Comparison of ENCODE assay signal across 9 cellular contexts in genomic region chr5:78594946-78595921, GRCh38. TPM values are rescaled to one million over a fixed set of nuclear protein-coding genes. Genes with fewer than 3 reads are reported as not detected.
DNase-seq lines count a peak whose midpoint lies in the region; ATAC-seq and TF ChIP-seq lines count a peak whose summit lies in the region.
"Had no signal": no experiment of that assay in that cellular context is flagged by ENCODE, and none has a peak within 500 bp of the region (broad histone marks: within the 10 kb centered on the region; RNA-seq: fewer than 3 reads in every experiment).

No MANE protein-coding gene starts in this region.

- peak; percentile 41 for TF ChIP-seq CTCF in chondrocyte (IDR thresholded peaks at IDR 0.05)
- no peak for TF ChIP-seq CTCF in lung (IDR thresholded peaks at IDR 0.05; ENCODE audit: control extremely low read depth, extremely low read depth)
- TF ChIP-seq CTCF in uterus (IDR thresholded peaks at IDR 0.05) = no peak
- no peak for TF ChIP-seq CTCF in GM10266 (IDR thresholded peaks at IDR 0.05; ENCODE audit: control insufficient read depth, insufficient read depth, low read depth, missing control alignments)

- H3K27me3 ChIP-seq in lung (ENCODE audit: control insufficient read depth, insufficient read depth) (no peaks in the 10 kb centered on the region), uterus (no peaks in the 10 kb centered on the region)

- H3K4me1 Mint-ChIP-seq in chondrocyte (ENCODE audit: low read depth) = peaks cover 97% of the 10 kb centered on the region

- H3K9me3 ChIP-seq in lung (ENCODE audit: control insufficient read depth in 2 of 2, insufficient read depth in 1 of 2, low read length in 1 of 2) (no peaks in the 10 kb centered on the region), uterus (no peaks in the 10 kb centered on the region)

- H3K36me3 ChIP-seq in lung (ENCODE audit: control insufficient read depth in 2 of 2, insufficient read depth in 2 of 2, low read length in 2 of 2) (no peaks in the 10 kb centered on the region), uterus (no peaks in the 10 kb centered on the region)

- intact Hi-C loops in uterus (cut with DNase I; ENCODE audit: low total_unique reads) = no loop called here

- H3K9me3 Mint-ChIP-seq in chondrocyte (ENCODE audit: low read depth) = no peaks in the 10 kb centered on the region

- H3K4me1 ChIP-seq in lung (ENCODE audit: control insufficient read depth in 2 of 2, insufficient read depth in 2 of 2, low read length in 2 of 2) (peaks cover 7 to 31% of the 10 kb centered on the region in 2 donors), uterus (peaks cover 7 to 14% of the 10 kb centered on the region in 2 donors)

- peaks cover 5% of the 10 kb centered on the region for H3K36me3 Mint-ChIP-seq in chondrocyte (ENCODE audit: low read depth)

- no peak overlapping the region for H3K4me3 ChIP-seq in lung
- H3K4me3 ChIP-seq in uterus = no peak overlapping the region

- peak overlapping the region; percentile 95 for H3K27ac Mint-ChIP-seq in chondrocyte (ENCODE audit: unreplicated experiment)

- DNase-seq in NCI-H510A treated with DMSO at 0.1 percent for 48 hours (lab: John Stamatoyannopoulos, UW) = peak; percentile 17
- no peak for DNase-seq in NCI-H510A (lab: John Stamatoyannopoulos, UW)
- DNase-seq in chondrocyte (ENCODE audit: low spot score) = no peak
- DNase-seq in lung (ENCODE audit: low spot score) = no peak
- peak; percentile 56 to 75 for DNase-seq in uterus
- DNase-seq in GM10266 (ENCODE audit: extremely low spot score) = no peak
- DNase-seq in activated CD4-positive, alpha-beta T cell treated with anti-CD3 and anti-CD28 coated beads for 48 hours = no peak
- DNase-seq in stimulated activated CD8-positive, alpha-beta memory T cell treated with anti-CD3 and anti-CD28 coated beads, Interleukin-4, amount 100 ng/mL, for 48 hours = no peak

- no peak for TF ChIP-seq POLR2A in uterus (IDR thresholded peaks at IDR 0.05)

- no peak overlapping the region for H3K4me3 Mint-ChIP-seq in chondrocyte (ENCODE audit: unreplicated experiment)

- peak; percentile 88 for ATAC-seq in lung (ENCODE audit: insufficient read depth, low FRiP score)

- H3K27me3 Mint-ChIP-seq in chondrocyte (ENCODE audit: low read depth) = no peaks in the 10 kb centered on the region

- 53 to 69% methylated on average over 9 of the region's 9 CpGs for WGBS in lung, 2 donors

- H3K27ac ChIP-seq in lung (ENCODE audit: low read depth in 1 of 2, low read length in 1 of 2) = peak overlapping the region; percentile 49 to 59
- peak overlapping the region; percentile 72 to 82 for H3K27ac ChIP-seq in uterus

RNA-seq across cellular contexts. Expression of gene LHFPL2, which starts 53.3 kb away (rescaled TPM):
- total RNA-seq in chondrocyte (45.4 to 49.6 TPM (median 49.4 TPM) in 3 replicates), lung (10 to 100 TPM; 48.4 to 49.4 TPM), uterus (100 to 1,000 TPM in 1 of 4 donors, 10 to 100 TPM in 3; 14.7 to 127 (median 28.0) TPM)
- polyA plus RNA-seq in lung = 10 to 100 TPM in 1 of 2 donors, 1 to 10 TPM in 1; 6.5 to 47.0 TPM
- total RNA-seq: T-helper 2 cell treated with Interferon-gamma antibody and Interleukin-4, amounts not matched to agents 100 ng/mL and 5 ng/mL, for 36 hours had no signal

Comparison
In these comparisons a context has a peak if more than half of its experiments do, and no peak if none do; other contexts are left out.
1. DNase-seq: peak in NCI-H510A treated with DMSO at 0.1 percent for 48 hours (single experiment) and uterus (2 of 2); none in NCI-H510A (single experiment), chondrocyte (single experiment), lung (single experiment), GM10266 (single experiment), activated CD4-positive, alpha-beta T cell treated with anti-CD3 and anti-CD28 coated beads for 48 hours (single experiment) and stimulated activated CD8-positive, alpha-beta memory T cell treated with anti-CD3 and anti-CD28 coated beads, Interleukin-4, amount 100 ng/mL, for 48 hours (single experiment).